ENCODE assay signal across 8 cellular contexts in the genomic region with DNA sequence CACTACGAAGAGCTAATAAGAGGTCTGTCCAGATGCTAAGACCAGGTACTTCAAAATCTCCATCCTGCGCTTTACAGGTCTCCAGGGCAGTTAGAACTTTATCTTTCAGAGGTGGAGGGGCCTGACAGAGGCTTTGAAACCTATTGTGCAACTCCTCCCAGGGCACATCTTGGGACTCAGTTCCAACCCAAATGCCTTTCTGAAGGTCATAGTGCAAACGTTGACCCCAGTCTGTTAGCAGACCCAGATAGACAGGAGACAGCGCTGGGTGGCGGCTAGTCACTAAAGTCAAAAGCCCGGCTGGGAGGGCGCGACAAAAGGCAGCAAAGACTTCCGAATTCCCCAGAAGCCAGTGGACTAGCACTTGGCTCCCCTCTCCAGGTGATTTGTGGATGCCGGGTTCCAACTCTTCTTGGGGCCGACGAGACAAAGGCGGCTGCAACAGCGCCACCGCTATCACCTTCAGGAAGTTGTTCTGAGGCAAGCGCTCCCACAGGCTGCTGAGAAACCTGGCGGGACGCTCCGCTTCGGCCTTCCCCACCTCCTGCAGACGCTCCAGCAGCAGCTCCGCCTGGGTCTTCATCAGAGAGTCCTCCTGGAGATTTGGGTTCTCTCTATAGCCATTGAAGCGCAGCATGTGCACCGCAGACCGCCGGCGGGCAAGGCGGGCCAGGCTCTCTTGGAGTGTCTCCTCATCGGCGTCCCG. TPM values are rescaled to one million over a fixed set of nuclear protein-coding genes. Genes with fewer than 3 reads are reported as not detected.
DNase-seq lines count a peak whose midpoint lies in the region; ATAC-seq lines count a peak whose summit lies in the region.

No MANE protein-coding gene starts in this region.

- WGBS in ectodermal cell, 2 experiments = 4% methylated on average over 31 of the region's 31 CpGs

- ATAC-seq in GM18873 (IDR thresholded peaks at IDR 0.05; ENCODE audit: low FRiP score, unreplicated experiment) (peak; percentile 38), HG03159 (IDR thresholded peaks at IDR 0.05; ENCODE audit: unreplicated experiment) (peak; percentile 53)

- H3K9me3 ChIP-seq in ectodermal cell (ENCODE audit: control insufficient read depth, low read length) = no peaks in the 10 kb centered on the region

- no peaks in the 10 kb centered on the region for H3K36me3 ChIP-seq in ectodermal cell (ENCODE audit: control insufficient read depth, insufficient read depth, low read length)

- H3K4me3 ChIP-seq in ectodermal cell (ENCODE audit: insufficient read depth, low read depth, low read length) = peak overlapping the region; percentile 90

- H3K4me1 ChIP-seq in ectodermal cell (ENCODE audit: control insufficient read depth, insufficient read depth, low read length) = no peaks in the 10 kb centered on the region

- DNase-seq in AG20443 (ENCODE audit: low spot score) = peak; percentile 56
- DNase-seq in NCI-H2196 (lab: John Stamatoyannopoulos, UW; ENCODE audit: unreplicated experiment) = peak; percentile 56
- peak; percentile 46 to 64 for DNase-seq in activated CD4-positive, alpha-beta T cell treated with anti-CD3 and anti-CD28 coated beads for 4 hours
- DNase-seq in lung microvascular endothelial cell (ENCODE audit: low read depth in 2 of 2) = peak; percentile 50 to 70
- peak; percentile 22 for DNase-seq in stimulated activated CD8-positive, alpha-beta memory T cell treated with anti-CD3 and anti-CD28 coated beads, Interleukin-15, amount 100 ng/mL, for 1 hour (ENCODE audit: low read depth)

- H3K27ac ChIP-seq in ectodermal cell (ENCODE audit: insufficient read depth, low read depth, low read length, poor library complexity, severe bottlenecking) = peak overlapping the region; percentile 94

- H3K27me3 ChIP-seq in ectodermal cell (ENCODE audit: control insufficient read depth, insufficient read depth, low read length, poor library complexity, severe bottlenecking) = no peaks in the 10 kb centered on the region

RNA-seq across cellular contexts. Expression of a gene that starts 0.7 kb away (rescaled TPM):
- polyA plus RNA-seq in ectodermal cell (2013, experiment 1 of 4) = 20.6 TPM
- 20.6 TPM for polyA plus RNA-seq in ectodermal cell (2013, experiment 2 of 4)
- polyA plus RNA-seq in ectodermal cell (2013, experiment 3 of 4) = 15.1 TPM
- 17.6 TPM for polyA plus RNA-seq in ectodermal cell (2013, experiment 4 of 4)
- 5.7 and 7.3 TPM in 2 replicates for total RNA-seq in lung microvascular endothelial cell

RNA-seq across cellular contexts. Expression of a gene that starts 41.5 kb away (rescaled TPM):
- polyA plus RNA-seq in ectodermal cell (2013, experiment 1 of 4) = 3.2 TPM
- 2.1 TPM for polyA plus RNA-seq in ectodermal cell (2013, experiment 2 of 4)
- polyA plus RNA-seq in ectodermal cell (2013, experiment 3 of 4) = 1.7 TPM
- polyA plus RNA-seq in ectodermal cell (2013, experiment 4 of 4) = 3.2 TPM
- total RNA-seq in lung microvascular endothelial cell = 0.60 and 0.87 TPM in 2 replicates

Comparison
In these comparisons a context has a peak if more than half of its experiments do, and no peak if none do; other contexts are left out.
1. Peak in every context shown above with its lines: DNase-seq, ATAC-seq, H3K4me3 ChIP-seq and H3K27ac ChIP-seq.